In genomic region chr20:50278684-50279531, GRCh38 we compare ENCODE assay signal across 1 cellular context.
TF ChIP-seq lines count a peak whose summit lies in the region.

No MANE protein-coding gene starts in this region.

TF ChIP-seq in K562, 482 proteins besides CTCF, POLR2A, EP300 and RAD21 (continued from another document):
- TF ChIP-seq SIX5 (IDR thresholded peaks at IDR 0.05; ENCODE audit: borderline replicate concordance in 1 of 2, insufficient read depth in 1 of 2, low read depth in 1 of 2, low read length in 2 of 2) (no peak), SOX6 (IDR thresholded peaks at IDR 0.05) (no peak), E2F1 (CRISPR knock-in tag; IDR thresholded peaks at IDR 0.05) (no peak), ZEB2 (IDR thresholded peaks at IDR 0.05) (no peak), PHF21A (IDR thresholded peaks at IDR 0.05; ENCODE audit: borderline replicate concordance, low read depth) (peak; percentile 31; the same call in 1 of the 2 replicates), HMBOX1 (IDR thresholded peaks at IDR 0.05) (no peak), ZNF592 (IDR thresholded peaks at IDR 0.05) (peak; percentile 74), TEAD4 (IDR thresholded peaks at IDR 0.05; ENCODE audit: low read length) (no peak), TEAD4 (CRISPR knock-in tag; IDR thresholded peaks at IDR 0.05; ENCODE audit: borderline replicate concordance) (no peak), FOXK1 (CRISPR knock-in tag; IDR thresholded peaks at IDR 0.05; ENCODE audit: borderline replicate concordance) (peak; percentile 70; the same call in 1 of the 2 replicates), ZNF274 (IDR thresholded peaks at IDR 0.05; ENCODE audit: borderline replicate concordance, low read depth, low read length) (no peak), ZKSCAN1 (IDR thresholded peaks at IDR 0.05; ENCODE audit: low read depth, low read length) (peak; percentile 30; the same call in 1 of the 2 replicates), ZNF124 (CRISPR knock-in tag; IDR thresholded peaks at IDR 0.05) (no peak), DDX20 (tag; IDR thresholded peaks at IDR 0.05; ENCODE audit: low read depth) (no peak), MTA3 (IDR thresholded peaks at IDR 0.05; ENCODE audit: borderline replicate concordance) (0 out of 2 replicates have a peak, but pooled peaks have one; percentile 38), PHB (CRISPR knock-in tag; IDR thresholded peaks at IDR 0.05) (no peak), ZNF263 (CRISPR knock-in tag; IDR thresholded peaks at IDR 0.05; ENCODE audit: borderline replicate concordance) (no peak), CREB1 (IDR thresholded peaks at IDR 0.05) (0 out of 2 replicates have a peak, but pooled peaks have one; percentile 16), CREB1 (CRISPR knock-in tag; IDR thresholded peaks at IDR 0.05) (no peak), ZFP36 (IDR thresholded peaks at IDR 0.05; ENCODE audit: low read depth, low read length, partially characterized antibody) (no peak), RFX5 (IDR thresholded peaks at IDR 0.05; ENCODE audit: low read depth, low read length) (no peak), GATA2 (CRISPR knock-in tag; IDR thresholded peaks at IDR 0.05) (0 out of 2 replicates have a peak, but pooled peaks have one; percentile 18), BMI1 (IDR thresholded peaks at IDR 0.05; ENCODE audit: low read length) (no peak), CEBPB (tag; IDR thresholded peaks at IDR 0.05) (no peak), AFF1 (IDR thresholded peaks at IDR 0.05; ENCODE audit: low read depth in 1 of 2, partially characterized antibody in 2 of 2) (peak in 1 of 2 experiments; percentile 43), ZNF311 (CRISPR knock-in tag; IDR thresholded peaks at IDR 0.05) (no peak), SREBF1 (IDR thresholded peaks at IDR 0.05; ENCODE audit: borderline replicate concordance, low read depth, low read length) (peak; percentile 22; the same call in 1 of the 2 replicates), MITF (IDR thresholded peaks at IDR 0.05) (no peak), CXXC5 (CRISPR knock-in tag; IDR thresholded peaks at IDR 0.05) (0 out of 2 replicates have a peak, but pooled peaks have one; percentile 9), FOXP4 (CRISPR knock-in tag; IDR thresholded peaks at IDR 0.05; ENCODE audit: borderline replicate concordance) (no peak), NEUROD1 (IDR thresholded peaks at IDR 0.05; ENCODE audit: borderline replicate concordance, low read depth, low read length, partially characterized antibody) (peak; percentile 11), TRIM28 (IDR thresholded peaks at IDR 0.05) (no peak; the same call in 1 of the 2 replicates), CREB3 (tag; conservative IDR thresholded peaks at IDR 0.05; ENCODE audit: low read depth) (no peak), PYGO2 (tag; IDR thresholded peaks at IDR 0.05) (peak; percentile 61; the same call in 1 of the 2 replicates), E4F1 (CRISPR knock-in tag; IDR thresholded peaks at IDR 0.05; ENCODE audit: borderline replicate concordance) (no peak), MCM2 (IDR thresholded peaks at IDR 0.05; ENCODE audit: low read depth) (no peak), CBX3 (IDR thresholded peaks at IDR 0.05; ENCODE audit: borderline replicate concordance in 1 of 2, low read length in 2 of 2) (peak in 1 of 2 experiments; percentile 69; a peak in 2 of 3 replicates), FOXM1 (IDR thresholded peaks at IDR 0.05; ENCODE audit: low read depth) (no peak; the same call in 1 of the 2 replicates), FOXM1 (CRISPR knock-in tag; IDR thresholded peaks at IDR 0.05; ENCODE audit: low read depth) (no peak)
TF ChIP-seq in K562: peak in this region for 90.
